Comparison of ENCODE assay signal across 8 cellular contexts in the genomic region with DNA sequence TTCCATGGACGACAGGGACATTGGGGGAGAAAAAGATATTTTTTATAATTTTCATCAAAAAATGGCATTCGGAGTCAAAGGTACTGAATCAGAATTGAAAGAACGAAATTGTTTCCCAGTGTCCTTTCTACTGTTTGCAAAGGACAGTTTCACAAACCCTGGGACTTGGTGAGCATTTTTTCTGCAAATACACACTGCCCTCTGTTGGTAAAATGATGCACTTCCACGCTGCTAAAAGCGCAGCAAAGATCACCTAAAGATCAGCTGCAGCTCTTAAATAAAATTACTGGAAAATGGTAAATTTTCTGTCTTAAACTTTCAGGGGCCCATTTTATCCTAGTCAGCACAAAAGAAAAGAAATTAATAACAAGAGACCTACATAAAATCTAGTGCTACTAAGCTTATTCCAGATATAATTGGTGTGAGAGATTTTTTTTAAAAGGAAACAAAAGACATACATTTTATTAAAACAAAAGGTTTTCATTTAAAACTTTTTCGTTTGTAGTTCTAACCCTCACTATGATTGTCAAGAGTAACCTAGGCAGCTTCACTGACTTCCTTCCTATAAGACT.
DNase-seq lines count a peak whose midpoint lies in the region; ATAC-seq and TF ChIP-seq lines count a peak whose summit lies in the region.

No MANE protein-coding gene starts in this region.

- H3K4me3 Mint-ChIP-seq in brain, result no peak overlapping the region

- H3K9me3 ChIP-seq in upper lobe of right lung, result no peaks in the 10 kb centered on the region

- H3K4me3 ChIP-seq in upper lobe of right lung, result no peak overlapping the region

- H3K4me1 ChIP-seq in upper lobe of right lung, result no peaks in the 10 kb centered on the region

- H3K36me3 ChIP-seq in upper lobe of right lung, result no peaks in the 10 kb centered on the region

- no peak overlapping the region for H3K27ac ChIP-seq in 22Rv1
- H3K27ac ChIP-seq in upper lobe of right lung, result no peak overlapping the region

- peaks cover 0 to 8% (median 0%) of the 10 kb centered on the region in 5 experiments for H3K9me3 Mint-ChIP-seq in brain

- no peaks in the 10 kb centered on the region for H3K27me3 Mint-ChIP-seq in brain

- no peaks in the 10 kb centered on the region for H3K36me3 Mint-ChIP-seq in brain

- intact Hi-C loops in upper lobe of right lung (cut with DNase I), result no loop called here

- DNase-seq in GF-D8 (lab: John Stamatoyannopoulos, UW) (peak; percentile 27), NCI-H2171 (lab: John Stamatoyannopoulos, UW) (peak; percentile 7), kidney tubule cell (ENCODE audit: low spot score) (peak; percentile 73), upper lobe of right lung (no peak), SW 1271 (lab: John Stamatoyannopoulos, UW) (no peak)

- peak overlapping the region in 3 of 5 experiments; percentile 29 to 48 (median 43) for H3K27ac Mint-ChIP-seq in brain

- no peaks in the 10 kb centered on the region for H3K27me3 ChIP-seq in upper lobe of right lung

- peaks cover 17% of the 10 kb centered on the region for H3K4me1 Mint-ChIP-seq in brain

- peak; percentile 85 for TF ChIP-seq CTCF in 22Rv1 (IDR thresholded peaks at IDR 0.05)
- TF ChIP-seq CTCF in brain (conservative IDR thresholded peaks at IDR 0.05), result peak; percentile 79 to 85
- peak; percentile 78 for TF ChIP-seq CTCF in upper lobe of right lung (IDR thresholded peaks at IDR 0.05)

- ATAC-seq in HG02798 (IDR thresholded peaks at IDR 0.05; ENCODE audit: poor library complexity, unreplicated experiment) (peak; percentile 72), upper lobe of right lung (peak; percentile 78)

Comparison
In these comparisons a context has a peak if more than half of its experiments do, and no peak if none do; other contexts are left out.
1. DNase-seq: peak in GF-D8 (single experiment), NCI-H2171 (single experiment) and kidney tubule cell (single experiment); none in upper lobe of right lung (single experiment) and SW 1271 (0 of 2).
2. Peak in every context shown above with its lines, with median percentiles within 50 percentile points of each other: CTCF ChIP-seq.